21 cellular contexts compared by ENCODE assay signal in the genomic region with DNA sequence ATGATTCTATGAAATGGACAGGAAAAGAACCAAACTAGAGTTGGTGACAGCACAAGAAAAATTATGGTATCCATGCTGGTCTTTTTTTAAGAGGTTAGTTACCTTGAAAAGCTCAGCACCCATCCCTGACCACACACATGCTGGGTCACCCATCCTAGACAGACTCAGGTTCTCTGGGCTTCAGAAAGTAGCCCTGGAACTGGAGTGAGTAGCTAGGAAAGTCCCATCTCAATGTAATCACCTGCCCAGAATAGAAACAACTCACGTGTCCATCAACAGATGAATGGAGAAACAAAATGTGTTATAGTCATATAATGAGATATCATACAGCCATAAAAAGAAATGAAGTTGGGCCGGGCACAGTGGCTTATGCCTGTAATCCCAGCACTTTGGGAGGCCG. TPM values are rescaled to one million over a fixed set of nuclear protein-coding genes. Genes with fewer than 3 reads are reported as not detected.
A peak's percentile ranks its signal among the peaks of the same experiment; 100 is the strongest.
DNase-seq lines count a peak whose midpoint lies in the region; ATAC-seq and FAIRE-seq lines count a peak whose summit lies in the region.
"Had no signal": no experiment of that assay in that cellular context is flagged by ENCODE, and none has a peak within 500 bp of the region (broad histone marks: within the 10 kb centered on the region; RNA-seq: fewer than 3 reads in every experiment).

No MANE protein-coding gene starts in this region.

- H3K27ac Mint-ChIP-seq in naive B cell = peak overlapping the region; percentile 72 to 98 (median 98)
- H3K27ac Mint-ChIP-seq: CD8-positive, alpha-beta T cell had no signal

- no peak for DNase-seq in GM18507 (ENCODE audit: extremely low spot score, insufficient read length, low read depth)
- peak; percentile 38 for DNase-seq in NAMALWA (ENCODE audit: low spot score)
- peak; percentile 53 for DNase-seq in naive B cell
- DNase-seq in AG08396 (ENCODE audit: low spot score) = no peak
- DNase-seq in GM23248 = no peak
- DNase-seq in T1000 (lab: John Stamatoyannopoulos, UW) = no peak
- DNase-seq: DMS153, Kasumi-1, NCI-H1048, NCI-H1417 treated with DMSO at 0.1 percent for 48 hours, NCI-H187, NCI-H446, NCI-H526, PC-3, SHP77, SW 1271 had no signal

- H3K9me2 ChIP-seq in GM23248 (ENCODE audit: insufficient read depth) = no peaks in the 10 kb centered on the region

- no peaks in the 10 kb centered on the region for H3K9me3 ChIP-seq in BLaER1 treated with 17β-estradiol and CSF1 and Interleukin-3, amounts not matched to agents 10 nM and 100 nM (replicated peaks in 1 of 11)
- H3K9me3 ChIP-seq in GM23248 (ENCODE audit: low read depth) = no peaks in the 10 kb centered on the region
- H3K9me3 ChIP-seq: A549 had no signal

- peak overlapping the region in 1 of 11 experiments; percentile 75; a peak in 3 of 22 replicates for H3K27ac ChIP-seq in BLaER1 treated with 17β-estradiol and CSF1 and Interleukin-3, amounts not matched to agents 10 nM and 100 nM
- no peak overlapping the region for H3K27ac ChIP-seq in GM23248
- H3K27ac ChIP-seq: A549, SK-N-MC had no signal

- no peak overlapping the region for H3K4me3 ChIP-seq in BLaER1 treated with 17β-estradiol and CSF1 and Interleukin-3, amounts not matched to agents 10 nM and 100 nM
- no peak overlapping the region for H3K4me3 ChIP-seq in GM23248
- H3K4me3 ChIP-seq: A549, SK-N-MC had no signal

- H3K27me3 ChIP-seq in BLaER1 treated with 17β-estradiol and CSF1 and Interleukin-3, amounts not matched to agents 10 nM and 100 nM = peaks cover 0 to 45% (median 22%) of the 10 kb centered on the region in 11 experiments; a peak in 13 of 22 replicates
- no peaks in the 10 kb centered on the region for H3K27me3 ChIP-seq in GM23248 (replicated peaks; ENCODE audit: insufficient read depth)

- H3K4me1 ChIP-seq in BLaER1 treated with 17β-estradiol and CSF1 and Interleukin-3, amounts not matched to agents 10 nM and 100 nM = peaks cover 36 to 96% (median 81%) of the 10 kb centered on the region in 10 experiments
- H3K4me1 ChIP-seq in GM23248 (ENCODE audit: insufficient read depth) = peaks cover 4% of the 10 kb centered on the region; the same call in 1 of the 2 replicates

- peak; percentile 35 for FAIRE-seq in GM18507 (lab: Jason Lieb, UNC)
- FAIRE-seq: A549 had no signal

- no peaks in the 10 kb centered on the region; the same call in 1 of the 2 replicates for H3K79me2 ChIP-seq in GM23248 (ENCODE audit: insufficient read depth)

- peaks cover 0 to 24% (median 0%) of the 10 kb centered on the region in 11 experiments; a peak in 5 of 22 replicates for H4K20me1 ChIP-seq in BLaER1 treated with 17β-estradiol and CSF1 and Interleukin-3, amounts not matched to agents 10 nM and 100 nM
- no peaks in the 10 kb centered on the region for H4K20me1 ChIP-seq in GM23248 (ENCODE audit: insufficient read depth)

- H3K4me3 Mint-ChIP-seq in naive B cell = peak overlapping the region in 6 of 8 donors; percentile 10 to 82 (median 61)
- H3K4me3 Mint-ChIP-seq: CD8-positive, alpha-beta T cell had no signal

- in situ Hi-C loops in GM23248 (cut with MboI) = no loop called here

- ATAC-seq in naive B cell (ENCODE audit: low read depth in 2 of 2) = peak; percentile 9 to 17
- no peak for ATAC-seq in HG03460 (IDR thresholded peaks at IDR 0.05; ENCODE audit: unreplicated experiment)
- ATAC-seq: A549; CD8-positive, alpha-beta T cell; PC-3 had no signal

- peaks cover 78 to 82% (median 81%) of the 10 kb centered on the region in 3 donors for H3K4me1 Mint-ChIP-seq in naive B cell

- peaks cover 0 to 6% (median 0%) of the 10 kb centered on the region in 7 donors for H3K9me3 Mint-ChIP-seq in naive B cell
- H3K9me3 Mint-ChIP-seq: CD8-positive, alpha-beta T cell had no signal

- whole genome bisulfite sequencing in GM23248 (ENCODE audit: low coverage in 1 of 2, low lambda C conversion rate in 2 of 2, missing lambda C conversion rate in 2 of 2), 2 experiments = 93 to 99% methylated on average over 3 of the region's 3 CpGs

- no peak overlapping the region for H3K9ac ChIP-seq in BLaER1 treated with 17β-estradiol and CSF1 and Interleukin-3, amounts not matched to agents 10 nM and 100 nM
- no peak overlapping the region for H3K9ac ChIP-seq in GM23248

- peaks cover 0 to 31% (median 5%) of the 10 kb centered on the region in 3 donors for H3K27me3 Mint-ChIP-seq in naive B cell

- no peaks in the 10 kb centered on the region for H3K36me3 Mint-ChIP-seq in naive B cell
- H3K36me3 Mint-ChIP-seq: CD8-positive, alpha-beta T cell had no signal

- no peak overlapping the region for H2AFZ ChIP-seq in GM23248

- H3K4me2 ChIP-seq in BLaER1 treated with 17β-estradiol and CSF1 and Interleukin-3, amounts not matched to agents 10 nM and 100 nM = peak overlapping the region in 8 of 11 experiments; percentile 62 to 91 (median 86); a peak in 14 of 22 replicates
- H3K4me2 ChIP-seq in GM23248 (ENCODE audit: unreplicated experiment) = no peak overlapping the region
- H3K4me2 ChIP-seq: A549 had no signal

- H3F3A ChIP-seq in GM23248 (ENCODE audit: insufficient read depth) = no peaks in the 10 kb centered on the region

- no peaks in the 10 kb centered on the region for H3K36me3 ChIP-seq in BLaER1 treated with 17β-estradiol and CSF1 and Interleukin-3, amounts not matched to agents 10 nM and 100 nM
- no peaks in the 10 kb centered on the region for H3K36me3 ChIP-seq in GM23248 (ENCODE audit: low read depth)

RNA-seq across cellular contexts. Expression of a gene that starts 37.0 kb away (rescaled TPM):
- polyA plus RNA-seq in naive B cell (ENCODE audit: low read depth in 6 of 6) = 10 to 100 TPM in 4 of 6 donors, 1 to 10 TPM in 1, not detected in 1; 8.0 to 22.3 (median 12.9) TPM
- 39.4 and 63.6 TPM in 2 replicates for total RNA-seq in GM23248 (2014; rRNA removed; shearing (Covaris generic))
- polyA plus RNA-seq in GM23248 (2016; fragmentation: Nextera tagmentation; extraction: Ambion mirVana) = 49.4 and 51.1 TPM in 2 replicates
- total RNA-seq: CD8-positive, alpha-beta T cell had no signal

Comparison
In these comparisons a context has a peak if more than half of its experiments do, and no peak if none do; other contexts are left out.
1. DNase-seq: peak in NAMALWA (single experiment) and naive B cell (single experiment); none in GM18507 (single experiment), AG08396 (single experiment), GM23248 (single experiment) and T1000 (single experiment).